Comparison of ENCODE assay signal across 1 cellular context in the genomic region with DNA sequence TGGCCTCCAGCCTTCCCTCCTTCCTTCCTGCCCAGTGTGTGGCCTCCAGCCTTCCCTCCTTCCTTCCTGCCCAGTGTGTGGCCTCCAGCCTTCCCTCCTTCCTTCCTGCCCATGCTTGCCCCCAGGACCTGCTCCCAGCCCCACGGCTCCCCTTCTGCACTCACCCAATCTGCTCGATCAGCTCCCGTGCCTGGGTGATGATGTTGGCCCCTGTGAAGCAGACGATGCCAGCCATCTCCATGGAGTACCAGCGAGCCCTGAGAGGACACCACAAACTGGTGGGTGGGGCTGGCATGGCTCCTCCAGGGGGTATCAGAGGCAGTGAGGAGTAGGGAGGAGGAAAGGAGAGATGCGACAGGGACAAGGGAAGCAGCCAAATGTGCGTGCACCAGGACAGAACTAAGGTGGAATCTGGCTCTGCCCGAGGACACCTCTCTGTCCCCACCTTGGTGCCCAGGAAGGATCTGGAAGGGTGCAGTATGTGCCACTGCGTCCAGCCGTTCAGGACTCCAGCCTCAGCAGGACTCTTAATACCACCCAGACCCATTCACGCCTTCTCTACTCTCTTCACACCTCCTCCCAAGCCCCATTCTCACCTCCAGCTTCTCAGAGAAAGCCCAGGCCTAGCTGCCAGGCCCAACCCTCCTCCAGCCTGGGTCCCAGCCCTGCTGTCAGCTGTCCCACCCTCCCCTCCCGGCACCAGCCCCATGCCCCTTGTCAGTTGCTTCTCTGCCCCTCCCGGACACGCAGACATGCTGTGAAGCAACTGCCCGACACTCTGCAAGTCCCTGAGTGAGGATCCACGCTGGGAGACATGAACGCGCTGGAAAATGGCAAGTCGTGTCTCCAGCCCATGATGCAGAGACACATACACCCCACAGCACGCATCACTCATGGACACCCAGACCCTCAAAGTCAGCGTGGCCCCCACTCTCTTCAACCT.
TF ChIP-seq lines count a peak whose summit lies in the region.

No MANE protein-coding gene starts in this region.

TF ChIP-seq in IMR-90, 13 proteins besides CTCF, POLR2A, EP300 and RAD21:
- TF ChIP-seq RFX5 (IDR thresholded peaks at IDR 0.05; ENCODE audit: low read depth, low read length) (no peak), NFE2L2 (IDR thresholded peaks at IDR 0.05; ENCODE audit: low read depth, low read length) (no peak), FOS (IDR thresholded peaks at IDR 0.05; ENCODE audit: low read depth, low read length) (no peak), CEBPB (IDR thresholded peaks at IDR 0.05; ENCODE audit: low read depth, low read length) (no peak), MAZ (IDR thresholded peaks at IDR 0.05; ENCODE audit: borderline replicate concordance, low read depth, low read length) (no peak), BHLHE40 (IDR thresholded peaks at IDR 0.05; ENCODE audit: low read depth, low read length) (no peak), MAFK (IDR thresholded peaks at IDR 0.05; ENCODE audit: low read depth, low read length) (no peak), SMC3 (IDR thresholded peaks at IDR 0.05; ENCODE audit: low read depth, low read length) (no peak), CHD1 (IDR thresholded peaks at IDR 0.05; ENCODE audit: low read depth, low read length) (no peak), MXI1 (IDR thresholded peaks at IDR 0.05; ENCODE audit: borderline replicate concordance, low read depth, low read length) (no peak), RCOR1 (IDR thresholded peaks at IDR 0.05; ENCODE audit: insufficient replicate concordance, low read length) (no peak)
- TF ChIP-seq, protein P1, sequence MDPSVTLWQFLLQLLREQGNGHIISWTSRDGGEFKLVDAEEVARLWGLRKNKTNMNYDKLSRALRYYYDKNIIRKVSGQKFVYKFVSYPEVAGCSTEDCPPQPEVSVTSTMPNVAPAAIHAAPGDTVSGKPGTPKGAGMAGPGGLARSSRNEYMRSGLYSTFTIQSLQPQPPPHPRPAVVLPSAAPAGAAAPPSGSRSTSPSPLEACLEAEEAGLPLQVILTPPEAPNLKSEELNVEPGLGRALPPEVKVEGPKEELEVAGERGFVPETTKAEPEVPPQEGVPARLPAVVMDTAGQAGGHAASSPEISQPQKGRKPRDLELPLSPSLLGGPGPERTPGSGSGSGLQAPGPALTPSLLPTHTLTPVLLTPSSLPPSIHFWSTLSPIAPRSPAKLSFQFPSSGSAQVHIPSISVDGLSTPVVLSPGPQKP (IDR thresholded peaks at IDR 0.05; ENCODE audit: borderline replicate concordance, low read depth, low read length) = no peak
- TF ChIP-seq, protein P2, sequence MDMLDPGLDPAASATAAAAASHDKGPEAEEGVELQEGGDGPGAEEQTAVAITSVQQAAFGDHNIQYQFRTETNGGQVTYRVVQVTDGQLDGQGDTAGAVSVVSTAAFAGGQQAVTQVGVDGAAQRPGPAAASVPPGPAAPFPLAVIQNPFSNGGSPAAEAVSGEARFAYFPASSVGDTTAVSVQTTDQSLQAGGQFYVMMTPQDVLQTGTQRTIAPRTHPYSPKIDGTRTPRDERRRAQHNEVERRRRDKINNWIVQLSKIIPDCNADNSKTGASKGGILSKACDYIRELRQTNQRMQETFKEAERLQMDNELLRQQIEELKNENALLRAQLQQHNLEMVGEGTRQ (IDR thresholded peaks at IDR 0.05; ENCODE audit: low read depth, low read length) = no peak
